Comparison of ENCODE assay signal across 29 cellular contexts in the genomic region with DNA sequence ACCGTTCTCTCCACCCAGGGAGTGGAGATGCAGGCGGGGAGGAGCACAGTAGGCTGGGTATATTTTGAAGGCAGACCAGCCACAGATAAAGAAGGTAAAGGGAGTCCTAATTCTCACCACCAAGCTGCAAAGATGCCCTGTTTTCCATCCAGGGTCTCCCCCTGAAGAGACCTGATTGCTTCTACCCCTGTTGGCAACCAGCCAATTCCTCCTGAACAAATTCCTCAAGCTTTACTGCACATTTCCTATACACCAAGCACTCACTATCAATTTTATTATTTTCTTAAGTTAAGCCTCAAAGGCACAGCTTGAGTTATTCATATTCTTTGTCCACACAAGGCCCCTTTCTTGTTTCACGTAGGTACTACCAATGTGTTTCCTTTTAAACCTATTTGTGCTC.
"Had no signal": no experiment of that assay in that cellular context is flagged by ENCODE, and none has a peak within 500 bp of the region (broad histone marks: within the 10 kb centered on the region; RNA-seq: fewer than 3 reads in every experiment).

No MANE protein-coding gene starts in this region.

- H3K36me3 Mint-ChIP-seq: activated naive CD4-positive, alpha-beta T cell treated with anti-CD3 and anti-CD28 coated beads, Interleukin-2, amount 10 ng/mL, durations not matched to agents 7 days and 5 days; activated naive CD8-positive, alpha-beta T cell treated with anti-CD3 and anti-CD28 coated beads, Interleukin-2, amount 10 ng/mL, durations not matched to agents 7 days and 5 days had no signal

- H3K4me1 Mint-ChIP-seq: activated B cell treated with CpG ODN at 0.5 μM for 24 hours; activated naive CD4-positive, alpha-beta T cell treated with anti-CD3 and anti-CD28 coated beads, Interleukin-2, amount 10 ng/mL, durations not matched to agents 7 days and 5 days; activated naive CD8-positive, alpha-beta T cell treated with anti-CD3 and anti-CD28 coated beads, Interleukin-2, amount 10 ng/mL, durations not matched to agents 7 days and 5 days; brain had no signal

- H3K4me3 Mint-ChIP-seq: activated B cell treated with CpG ODN at 0.5 μM for 24 hours; activated CD8-positive, alpha-beta T cell treated with anti-CD3 and anti-CD28 coated beads for 36 hours; activated naive CD4-positive, alpha-beta T cell treated with anti-CD3 and anti-CD28 coated beads, Interleukin-2, amount 10 ng/mL, durations not matched to agents 7 days and 5 days; activated naive CD8-positive, alpha-beta T cell treated with anti-CD3 and anti-CD28 coated beads, Interleukin-2, amount 10 ng/mL, durations not matched to agents 7 days and 5 days; activated T-helper 1 cell treated with anti-CD3 and anti-CD28 coated beads, Interleukin-12 subunit alpha, Interleukin-12 subunit beta, Interleukin-2, Interleukin-4 antibody, amounts not matched to agents 30 ng/mL and 10 ng/mL and 1 ng/mL, durations not matched to agents 14 hours and 24 hours and 36 hours; brain; T-helper 17 cell; T-helper 2 cell treated with Interferon-gamma antibody and Interleukin-4, amounts not matched to agents 5 μg/mL and 100 μg/mL, for 36 hours had no signal

- H3K27me3 Mint-ChIP-seq: activated naive CD8-positive, alpha-beta T cell treated with anti-CD3 and anti-CD28 coated beads, Interleukin-2, amount 10 ng/mL, durations not matched to agents 7 days and 5 days had no signal

- H3K27ac Mint-ChIP-seq: activated B cell treated with CpG ODN at 0.5 μM for 24 hours; activated CD8-positive, alpha-beta T cell treated with anti-CD3 and anti-CD28 coated beads for 36 hours; activated naive CD4-positive, alpha-beta T cell treated with anti-CD3 and anti-CD28 coated beads, Interleukin-2, amount 10 ng/mL, durations not matched to agents 7 days and 5 days; activated naive CD4-positive, alpha-beta T cell treated with anti-CD3 and anti-CD28 coated beads, Interleukin-2, amount 50 U/mL, for 72 hours; activated naive CD8-positive, alpha-beta T cell treated with anti-CD3 and anti-CD28 coated beads, Interleukin-2, amount 10 ng/mL, durations not matched to agents 7 days and 5 days; activated T-helper 1 cell treated with anti-CD3 and anti-CD28 coated beads, Interleukin-12 subunit alpha, Interleukin-12 subunit beta, Interleukin-2, Interleukin-4 antibody, amounts not matched to agents 30 ng/mL and 10 ng/mL and 1 ng/mL, durations not matched to agents 14 hours and 24 hours and 36 hours; activated T-helper 2 cell treated with anti-CD3 and anti-CD28 coated beads, Interferon-gamma antibody, Interleukin-2, Interleukin-4, amounts not matched to agents 10 μg/mL and 5 μg/mL and 100 μg/mL, durations not matched to agents 14 hours and 24 hours and 36 hours; T-helper 17 cell; T-helper 2 cell treated with Interferon-gamma antibody and Interleukin-4, amounts not matched to agents 5 μg/mL and 100 μg/mL, for 36 hours had no signal

- DNase-seq: activated B cell treated with CpG ODN at 0.5 μM for 24 hours; activated CD4-positive, alpha-beta T cell treated with anti-CD3 and anti-CD28 coated beads for 48 hours; activated CD4-positive, alpha-beta T cell treated with anti-CD3 and anti-CD28 coated beads, Interleukin-2, amount 50 U/mL, for 1 hour; activated CD4-positive, alpha-beta T cell treated with anti-CD3 and anti-CD28 coated beads, Interleukin-2, amount 50 U/mL, for 48 hours; activated CD8-positive, alpha-beta memory T cell treated with anti-CD3 and anti-CD28 coated beads for 24 hours; activated CD8-positive, alpha-beta T cell treated with anti-CD3 and anti-CD28 coated beads for 36 hours; activated effector memory CD4-positive, alpha-beta T cell treated with anti-CD3 and anti-CD28 coated beads, Interleukin-2, amount 50 U/mL, for 16 hours; activated naive CD4-positive, alpha-beta T cell; activated naive CD4-positive, alpha-beta T cell treated with anti-CD3 and anti-CD28 coated beads, Interleukin-2, amount 10 ng/mL, durations not matched to agents 7 days and 5 days; activated naive CD8-positive, alpha-beta T cell treated with anti-CD3 and anti-CD28 coated beads, Interleukin-2, amount 10 ng/mL, durations not matched to agents 7 days and 5 days; activated T-cell treated with anti-CD3 and anti-CD28 coated beads, Interleukin-2, amount 50 U/mL, for 1 hour; activated T-cell treated with anti-CD3 and anti-CD28 coated beads, Interleukin-2, amount 50 U/mL, for 48 hours; central memory CD4-positive, alpha-beta T cell; cerebellar nuclear complex; colonic mucosa; effector CD8-positive, alpha-beta T cell; esophagus squamous epithelium; foreskin melanocyte; T-helper 1 cell; T-helper 17 cell; T1000; WERI-Rb-1 had no signal

- ATAC-seq: activated CD4-positive, CD25-positive, alpha-beta regulatory T cell treated with anti-CD3 and anti-CD28 coated beads, Interleukin-2, amount 50 U/mL, for 24 hours; activated CD8-positive, alpha-beta T cell treated with anti-CD3 and anti-CD28 coated beads for 36 hours; activated naive CD4-positive, alpha-beta T cell treated with anti-CD3 and anti-CD28 coated beads, Interleukin-2, amount 50 U/mL, for 72 hours; gastroesophageal sphincter; T-helper 17 cell had no signal
